15 cellular contexts compared by ENCODE assay signal in the genomic region with DNA sequence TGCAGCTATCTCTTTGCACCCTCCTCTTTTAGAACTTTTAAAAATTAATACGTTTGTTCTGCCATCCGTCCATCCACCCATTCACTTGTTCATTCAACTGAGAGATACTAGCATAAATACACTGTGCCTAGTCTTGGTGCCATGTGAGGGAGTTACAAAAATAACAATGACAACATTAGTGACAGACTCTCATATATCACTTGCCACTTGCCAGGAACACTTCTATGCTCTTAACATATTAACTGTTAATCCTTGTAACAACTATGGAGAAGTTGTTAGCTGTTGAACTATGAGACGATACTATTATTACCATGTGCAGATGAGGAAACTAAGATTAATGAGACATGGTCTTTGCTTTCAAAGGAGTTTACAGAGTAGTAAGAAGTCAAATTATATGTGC. TPM values are rescaled to one million over a fixed set of nuclear protein-coding genes. Genes with fewer than 3 reads are reported as not detected.
DNase-seq lines count a peak whose midpoint lies in the region; ATAC-seq and TF ChIP-seq lines count a peak whose summit lies in the region.
"Had no signal": no experiment of that assay in that cellular context is flagged by ENCODE, and none has a peak within 500 bp of the region (broad histone marks: within the 10 kb centered on the region; RNA-seq: fewer than 3 reads in every experiment).

No MANE protein-coding gene starts in this region.

- ATAC-seq in activated T-cell treated with anti-CD3 and anti-CD28 coated beads, Interleukin-2, amount 50 U/mL, for 72 hours (replicated peaks in 1 of 2), result no peak
- ATAC-seq in Right ventricle myocardium superior (ENCODE audit: poor library complexity) (no peak), thoracic aorta (ENCODE audit: insufficient number of reproducible peaks, low FRiP score, low read depth) (no peak)
- ATAC-seq: A549 had no signal

- intact Hi-C loops in Right ventricle myocardium superior (cut with DNase I), result no loop called here

- no peak overlapping the region for H3K4me2 ChIP-seq in neural progenitor cell
- H3K4me2 ChIP-seq: A549 had no signal

- peaks cover 25% of the 10 kb centered on the region for H3K4me1 Mint-ChIP-seq in activated T-cell treated with anti-CD3 and anti-CD28 coated beads, Interleukin-2, amount 50 U/mL, for 72 hours (ENCODE audit: low read depth)
- H3K4me1 Mint-ChIP-seq in neural progenitor cell, result no peaks in the 10 kb centered on the region

- no peak overlapping the region for H3K4me3 Mint-ChIP-seq in activated T-cell treated with anti-CD3 and anti-CD28 coated beads, Interleukin-2, amount 50 U/mL, for 72 hours
- no peak overlapping the region for H3K4me3 Mint-ChIP-seq in neural progenitor cell

- no peaks in the 10 kb centered on the region for H3F3A ChIP-seq in neural progenitor cell (ENCODE audit: low read depth)

- no peak overlapping the region for H2AFZ ChIP-seq in neural progenitor cell (replicated peaks)

- H3K4me3 ChIP-seq in right atrium auricular region (no peak overlapping the region), thoracic aorta (no peak overlapping the region), neural progenitor cell (no peak overlapping the region)
- H3K4me3 ChIP-seq: A549, HAP-1 had no signal

- no peaks in the 10 kb centered on the region for H3K9me3 Mint-ChIP-seq in activated T-cell treated with anti-CD3 and anti-CD28 coated beads, Interleukin-2, amount 50 U/mL, for 72 hours
- H3K9me3 Mint-ChIP-seq in neural progenitor cell, result no peaks in the 10 kb centered on the region
- H3K9me3 Mint-ChIP-seq: CD4-positive, alpha-beta T cell had no signal

- H3K36me3 Mint-ChIP-seq in activated T-cell treated with anti-CD3 and anti-CD28 coated beads, Interleukin-2, amount 50 U/mL, for 72 hours (ENCODE audit: insufficient read depth in 2 of 2), result no peaks in the 10 kb centered on the region
- H3K36me3 Mint-ChIP-seq in neural progenitor cell, result no peaks in the 10 kb centered on the region

- no peaks in the 10 kb centered on the region for H3K27me3 Mint-ChIP-seq in activated T-cell treated with anti-CD3 and anti-CD28 coated beads, Interleukin-2, amount 50 U/mL, for 72 hours (ENCODE audit: low read depth)
- no peaks in the 10 kb centered on the region for H3K27me3 Mint-ChIP-seq in neural progenitor cell (ENCODE audit: insufficient read depth, low read depth)
- H3K27me3 Mint-ChIP-seq: CD4-positive, alpha-beta T cell had no signal

- peak overlapping the region; percentile 61 to 73 for H3K27ac ChIP-seq in right atrium auricular region
- H3K27ac ChIP-seq in thoracic aorta, result peak overlapping the region; percentile 81 to 84
- no peak overlapping the region for H3K27ac ChIP-seq in neural progenitor cell
- H3K27ac ChIP-seq: 22Rv1, A549, C4-2B had no signal

- no peak overlapping the region for H3K9ac ChIP-seq in neural progenitor cell

- H3K36me3 ChIP-seq in right atrium auricular region (no peaks in the 10 kb centered on the region), thoracic aorta (no peaks in the 10 kb centered on the region), neural progenitor cell (no peaks in the 10 kb centered on the region)
- H3K36me3 ChIP-seq: HAP-1 had no signal

- peak overlapping the region; percentile 15 for H3K27ac Mint-ChIP-seq in activated T-cell treated with anti-CD3 and anti-CD28 coated beads, Interleukin-2, amount 50 U/mL, for 72 hours
- H3K27ac Mint-ChIP-seq in neural progenitor cell, result no peak overlapping the region
- H3K27ac Mint-ChIP-seq: CD4-positive, alpha-beta T cell had no signal

- TF ChIP-seq CTCF in right atrium auricular region (IDR thresholded peaks at IDR 0.05) (no peak), thoracic aorta (IDR thresholded peaks at IDR 0.05) (no peak), neural progenitor cell (IDR thresholded peaks at IDR 0.05) (no peak)

- no peaks in the 10 kb centered on the region for H3K79me2 ChIP-seq in neural progenitor cell (ENCODE audit: low read depth)

- DNase-seq in activated T-cell treated with anti-CD3 and anti-CD28 coated beads, Interleukin-2, amount 50 U/mL, for 72 hours, result no peak
- DNase-seq in activated T-cell treated with anti-CD3 and anti-CD28 coated beads for 4 hours (no peak), right atrium auricular region (ENCODE audit: low spot score) (no peak), Right ventricle myocardium superior (no peak), thoracic aorta (ENCODE audit: low spot score) (no peak), neural progenitor cell (ENCODE audit: low spot score) (no peak), NCI-H2081 treated with DMSO at 0.1 percent for 48 hours (lab: John Stamatoyannopoulos, UW) (no peak)
- DNase-seq: AML-193; Caco-2; CD4-positive, alpha-beta T cell had no signal

- no peaks in the 10 kb centered on the region for H3K27me3 ChIP-seq in right atrium auricular region
- no peaks in the 10 kb centered on the region for H3K27me3 ChIP-seq in thoracic aorta (replicated peaks; ENCODE audit: insufficient read depth)
- no peaks in the 10 kb centered on the region for H3K27me3 ChIP-seq in neural progenitor cell

- no peaks in the 10 kb centered on the region for H4K20me1 ChIP-seq in neural progenitor cell (ENCODE audit: low read depth)

- H3K4me1 ChIP-seq in right atrium auricular region (peaks cover 0 to 51% of the 10 kb centered on the region in 2 donors), thoracic aorta (ENCODE audit: control insufficient read depth in 1 of 2, low read depth in 2 of 2) (peaks cover 27 to 69% of the 10 kb centered on the region in 2 donors), neural progenitor cell (no peaks in the 10 kb centered on the region)
- H3K4me1 ChIP-seq: Caco-2 had no signal

- no peaks in the 10 kb centered on the region for H3K9me3 ChIP-seq in right atrium auricular region
- H3K9me3 ChIP-seq in thoracic aorta, result no peaks in the 10 kb centered on the region
- H3K9me3 ChIP-seq in neural progenitor cell (ENCODE audit: low read depth), result no peaks in the 10 kb centered on the region
- H3K9me3 ChIP-seq: A549, Caco-2, HAP-1 had no signal

RNA-seq across cellular contexts. Expression of gene RPL39L, which starts 33.6 kb away (rescaled TPM):
- 10 to 100 TPM; 32.0 to 35.9 TPM for total RNA-seq in activated T-cell treated with anti-CD3 and anti-CD28 coated beads, Interleukin-2, amount 50 U/mL, for 72 hours
- total RNA-seq in right atrium auricular region, result 10 to 100 TPM; 11.9 to 12.7 TPM
- 3.1 TPM for total RNA-seq in Right ventricle myocardium superior
- total RNA-seq in thoracic aorta, result 10 to 100 TPM; 20.0 to 23.1 TPM
- 49.1 and 52.3 TPM in 2 replicates for total RNA-seq in neural progenitor cell (ENCODE audit: low replicate concordance)
- total RNA-seq: HT-29 had no signal
